Comparison of ENCODE assay signal across 25 cellular contexts in the genomic region with DNA sequence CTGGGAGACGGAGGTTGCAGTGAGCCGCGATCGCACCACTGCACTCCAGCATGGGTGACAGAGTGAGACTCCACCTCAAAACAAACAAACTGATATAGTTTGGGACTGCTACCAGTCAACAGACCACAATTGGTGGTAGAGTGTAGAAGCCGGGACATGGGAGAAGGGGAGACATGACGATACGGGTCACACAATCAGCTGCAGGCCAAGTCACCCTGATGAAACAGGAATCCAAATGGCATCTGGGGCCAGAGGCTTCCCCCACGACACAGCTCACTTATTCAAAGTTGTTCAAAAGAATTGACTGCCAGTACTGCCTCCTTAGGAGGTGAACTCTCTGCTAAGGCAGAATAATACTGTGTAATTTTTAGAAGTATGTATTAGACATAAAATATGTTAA.
"Had no signal": no experiment of that assay in that cellular context is flagged by ENCODE, and none has a peak within 500 bp of the region (broad histone marks: within the 10 kb centered on the region; RNA-seq: fewer than 3 reads in every experiment).

No MANE protein-coding gene starts in this region.

- DNase-seq: activated CD4-positive, alpha-beta memory T cell treated with anti-CD3 and anti-CD28 coated beads for 36 hours; activated CD4-positive, alpha-beta T cell treated with anti-CD3 and anti-CD28 coated beads for 48 hours; activated CD4-positive, CD25-positive, alpha-beta regulatory T cell; activated naive CD4-positive, alpha-beta T cell; activated T-cell treated with anti-CD3 and anti-CD28 coated beads, Interleukin-2, amount 50 U/mL, for 1 hour; amniotic stem cell; colonic mucosa; glutamatergic neuron; kidney glomerular epithelial cell; left lung; naive B cell; occipital lobe; small intestine; stimulated activated CD4-positive, alpha-beta T cell treated with anti-CD3 and anti-CD28 coated beads, Interleukin-2, amount 100 ng/mL, for 24 hours; transverse colon; uterus had no signal

- H3K27ac ChIP-seq: colonic mucosa, esophagus muscularis mucosa, hepatocyte, left lung, transverse colon, uterus had no signal

- H3K4me3 Mint-ChIP-seq: activated CD4-positive, alpha-beta memory T cell treated with anti-CD3 and anti-CD28 coated beads for 36 hours; activated naive CD8-positive, alpha-beta T cell; naive B cell; neural crest cell; stimulated activated effector memory CD8-positive, alpha-beta T cell treated with anti-CD3 and anti-CD28 coated beads, Interleukin-12 subunit alpha, Interleukin-12 subunit beta, amount 100 ng/mL, for 72 hours had no signal

- ATAC-seq: left lung; sciatic nerve; stimulated activated effector memory CD8-positive, alpha-beta T cell treated with anti-CD3 and anti-CD28 coated beads, Interleukin-12 subunit alpha, Interleukin-12 subunit beta, amount 100 ng/mL, for 72 hours had no signal

- H3K27ac Mint-ChIP-seq: activated CD4-positive, alpha-beta memory T cell treated with anti-CD3 and anti-CD28 coated beads for 36 hours; activated naive CD8-positive, alpha-beta T cell; activated T-helper 2 cell treated with anti-CD3 and anti-CD28 coated beads, Interferon-gamma antibody, Interleukin-2, Interleukin-4, amounts not matched to agents 10 μg/mL and 5 μg/mL and 100 μg/mL, durations not matched to agents 14 hours and 24 hours and 36 hours; stimulated activated effector memory CD8-positive, alpha-beta T cell treated with anti-CD3 and anti-CD28 coated beads, Interleukin-12 subunit alpha, Interleukin-12 subunit beta, amount 100 ng/mL, for 72 hours had no signal

- H3K4me1 Mint-ChIP-seq: neural crest cell; stimulated activated effector memory CD8-positive, alpha-beta T cell treated with anti-CD3 and anti-CD28 coated beads, Interleukin-12 subunit alpha, Interleukin-12 subunit beta, amount 100 ng/mL, for 72 hours had no signal

- FAIRE-seq: bronchial epithelial cell, frontal cortex, small intestine had no signal

- H3K27me3 Mint-ChIP-seq: activated CD4-positive, alpha-beta memory T cell treated with anti-CD3 and anti-CD28 coated beads for 36 hours; activated naive CD8-positive, alpha-beta T cell had no signal
